In genomic region chr16:67432491-67432890, GRCh38 we compare ENCODE assay signal across 19 cellular contexts. TPM values are rescaled to one million over a fixed set of nuclear protein-coding genes. Genes with fewer than 3 reads are reported as not detected.
A peak's percentile ranks its signal among the peaks of the same experiment; 100 is the strongest.
DNase-seq lines count a peak whose midpoint lies in the region; ATAC-seq and TF ChIP-seq lines count a peak whose summit lies in the region.
"Had no signal": no experiment of that assay in that cellular context is flagged by ENCODE, and none has a peak within 500 bp of the region (broad histone marks: within the 10 kb centered on the region; RNA-seq: fewer than 3 reads in every experiment).

No MANE protein-coding gene starts in this region.

- no peak overlapping the region for H2BK15ac ChIP-seq in mesendoderm (replicated peaks; ENCODE audit: low read depth)

- H3K79me2 ChIP-seq in mesendoderm (ENCODE audit: control insufficient read depth, insufficient read depth, low read length): no peaks in the 10 kb centered on the region

- peaks cover 3% of the 10 kb centered on the region for H3K4me1 Mint-ChIP-seq in activated naive CD4-positive, alpha-beta T cell treated with anti-CD3 and anti-CD28 coated beads, Interleukin-2, amount 50 U/mL, for 24 hours
- peaks cover 5 to 16% (median 7%) of the 10 kb centered on the region in 3 donors for H3K4me1 Mint-ChIP-seq in T-cell

- H3K56ac ChIP-seq in mesendoderm (ENCODE audit: low read length): peak overlapping the region; percentile 65

- no peaks in the 10 kb centered on the region for H3K9me3 ChIP-seq in thyroid gland
- H3K9me3 ChIP-seq in HAP-1: no peaks in the 10 kb centered on the region
- H3K9me3 ChIP-seq: MG63, SJCRH30 had no signal

- no peak overlapping the region for H2BK120ac ChIP-seq in mesendoderm (ENCODE audit: low read depth, low read length)

- H3K4me3 ChIP-seq in mesendoderm (ENCODE audit: low read length) (no peak overlapping the region), thyroid gland (replicated peaks in 1 of 3) (no peak overlapping the region), HAP-1 (no peak overlapping the region)
- H3K4me3 ChIP-seq: MG63 had no signal

- TF ChIP-seq CTCF in thyroid gland (IDR thresholded peaks at IDR 0.05): no peak

- no peak overlapping the region for H3K4me2 ChIP-seq in mesendoderm (ENCODE audit: low read length)

- POLR2A ChIA-PET in T-cell (lab: Charles Lee): interaction anchor here in 1 of 2 donors (0.7 kb wide), 1 partner anchor 287 kb away, joined by 7 read pairs; no protein-coding TSS in a partner anchor

- peak overlapping the region; percentile 5 for H3K4ac ChIP-seq in mesendoderm (ENCODE audit: low read depth, low read length)

- H2BK5ac ChIP-seq in mesendoderm (ENCODE audit: low read length): no peak overlapping the region

- H3K79me1 ChIP-seq in mesendoderm (ENCODE audit: low read length): no peaks in the 10 kb centered on the region

- no peak overlapping the region for H2AK5ac ChIP-seq in mesendoderm (ENCODE audit: low read length)

- in situ Hi-C loops in HAP-1 (cut with MboI; ENCODE audit: low sequenced_read_pairs): no loop called here

- no peaks in the 10 kb centered on the region for H3K36me3 Mint-ChIP-seq in activated naive CD4-positive, alpha-beta T cell treated with anti-CD3 and anti-CD28 coated beads, Interleukin-2, amount 50 U/mL, for 24 hours
- no peaks in the 10 kb centered on the region for H3K36me3 Mint-ChIP-seq in T-cell

- intact Hi-C loops in thyroid gland (cut with DNase I): no loop called here

- no peak for ATAC-seq in T-cell (replicated peaks in 1 of 4)

- H3K27ac ChIP-seq in mesendoderm (ENCODE audit: low read depth, low read length) (no peak overlapping the region), thyroid gland (peak overlapping the region; percentile 87 to 91 (median 90))
- H3K27ac ChIP-seq: SJCRH30 had no signal

- no peak for DNase-seq in activated naive CD4-positive, alpha-beta T cell treated with Interleukin-2 at 50 U/mL for 16 hours
- DNase-seq in T-cell (no peak), mesendoderm (no peak), thyroid gland (no peak), HAP-1 (ENCODE audit: low spot score in 2 of 2) (no peak), NCI-H526 treated with DMSO at 0.1 percent for 48 hours (lab: John Stamatoyannopoulos, UW) (no peak), AG08395 (ENCODE audit: low spot score) (no peak)
- DNase-seq: ACHN; activated naive CD4-positive, alpha-beta T cell treated with anti-CD3 and anti-CD28 coated beads, Interleukin-2, amount 50 U/mL, for 16 hours; central memory CD4-positive, alpha-beta T cell; DMS 273 treated with DMSO at 0.1 percent for 48 hours; MG63; NCI-H2107 had no signal

- no peaks in the 10 kb centered on the region for H3K9me3 Mint-ChIP-seq in activated naive CD4-positive, alpha-beta T cell treated with anti-CD3 and anti-CD28 coated beads, Interleukin-2, amount 50 U/mL, for 24 hours
- no peaks in the 10 kb centered on the region for H3K9me3 Mint-ChIP-seq in T-cell

- H3K9ac ChIP-seq in mesendoderm (ENCODE audit: low read length): peak overlapping the region; percentile 8

- H4K8ac ChIP-seq in mesendoderm (ENCODE audit: low read depth, low read length): no peak overlapping the region

- no peak overlapping the region for H4K5ac ChIP-seq in mesendoderm (ENCODE audit: low read length)

- no peak overlapping the region for H3K23ac ChIP-seq in mesendoderm (ENCODE audit: low read length)

- CTCF ChIA-PET in T-cell (lab: Charles Lee): interaction anchor here in 1 of 2 donors (0.7 kb wide), 1 partner anchor 656 kb away, joined by 3 read pairs; no protein-coding TSS in a partner anchor

- TF ChIP-seq POLR2A in thyroid gland (IDR thresholded peaks at IDR 0.05): no peak

- H3K18ac ChIP-seq in mesendoderm (ENCODE audit: low read length): peak overlapping the region; percentile 32

- no CpG with 5 or more reads among the region's 6 CpGs for WGBS in mesendoderm (ENCODE audit: extremely low coverage, insufficient coverage, low lambda C conversion rate)
- WGBS in thyroid gland, 2 donors: 60% methylated on average over 5 to 6 of the region's 6 CpGs

- H3K27me3 Mint-ChIP-seq in activated naive CD4-positive, alpha-beta T cell treated with anti-CD3 and anti-CD28 coated beads, Interleukin-2, amount 50 U/mL, for 24 hours: peaks cover 18% of the 10 kb centered on the region
- H3K27me3 Mint-ChIP-seq in T-cell: peaks cover 15 to 36% of the 10 kb centered on the region in 2 donors

- H3K4me3 Mint-ChIP-seq in activated naive CD4-positive, alpha-beta T cell treated with anti-CD3 and anti-CD28 coated beads, Interleukin-2, amount 50 U/mL, for 24 hours: peak overlapping the region; percentile 58
- peak overlapping the region in 2 of 3 donors; percentile 28 to 50 for H3K4me3 Mint-ChIP-seq in T-cell

- H3K27me3 ChIP-seq in mesendoderm (ENCODE audit: insufficient read depth, low read length, poor library complexity) (peaks cover 4% of the 10 kb centered on the region), thyroid gland (no peaks in the 10 kb centered on the region), HAP-1 (ENCODE audit: low read depth) (no peaks in the 10 kb centered on the region)
- H3K27me3 ChIP-seq: MG63, SJCRH30 had no signal

- peaks cover 9% of the 10 kb centered on the region for H3K4me1 ChIP-seq in mesendoderm (ENCODE audit: control insufficient read depth, low read depth, low read length)
- H3K4me1 ChIP-seq in thyroid gland: peaks cover 56 to 86% of the 10 kb centered on the region in 2 donors
- H3K4me1 ChIP-seq in HAP-1: peaks cover 20% of the 10 kb centered on the region

- H3K27ac Mint-ChIP-seq in activated naive CD4-positive, alpha-beta T cell treated with anti-CD3 and anti-CD28 coated beads, Interleukin-2, amount 50 U/mL, for 24 hours: no peak overlapping the region
- H3K27ac Mint-ChIP-seq in T-cell: no peak overlapping the region

- H3K36me3 ChIP-seq in mesendoderm (ENCODE audit: control insufficient read depth, insufficient read depth, low read length): no peaks in the 10 kb centered on the region
- H3K36me3 ChIP-seq in thyroid gland: peaks cover 2 to 6% of the 10 kb centered on the region in 2 donors
- peaks cover 4% of the 10 kb centered on the region; the same call in 1 of the 2 replicates for H3K36me3 ChIP-seq in HAP-1 (replicated peaks)
- H3K36me3 ChIP-seq: MG63, SJCRH30 had no signal

RNA-seq across cellular contexts. Expression of gene HSD11B2, which starts 1.6 kb away (rescaled TPM):
- total RNA-seq in T-cell: under 1 TPM in 3 of 5 donors, not detected in 2; 0.20 to 0.32 (median 0.29) TPM
- 12.9 TPM for polyA plus RNA-seq in mesendoderm (2013, experiment 1 of 2)
- 13.3 TPM for polyA plus RNA-seq in mesendoderm (2013, experiment 2 of 2)
- 10 to 100 TPM in 2 of 4 donors, 1 to 10 TPM in 2; 4.6 to 11.9 (median 9.0) TPM for total RNA-seq in thyroid gland

RNA-seq across cellular contexts. Expression of gene ZDHHC1, which starts 16.2 kb away (rescaled TPM):
- total RNA-seq in T-cell (under 1 TPM in 4 of 5 donors, not detected in 1; 0.26 to 0.85 (median 0.47) TPM), thyroid gland (10 to 100 TPM; 33.3 to 63.8 (median 50.9) TPM)
- polyA plus RNA-seq in mesendoderm (2013, experiment 1 of 2): 0.72 TPM
- polyA plus RNA-seq in mesendoderm (2013, experiment 2 of 2): 0.94 TPM
- total RNA-seq: SJCRH30 had no signal

RNA-seq across cellular contexts. Expression of gene TPPP3, which starts 39.2 kb away (rescaled TPM):
- total RNA-seq in T-cell (under 1 TPM in 2 of 5 donors, not detected in 3; 0.18 to 0.23 TPM), thyroid gland (1 to 10 TPM in 2 of 4 donors, under 1 TPM in 2; 0.54 to 2.3 (median 1.5) TPM)
- not detected for polyA plus RNA-seq in mesendoderm (2013, experiment 1 of 2)
- not detected for polyA plus RNA-seq in mesendoderm (2013, experiment 2 of 2)
- total RNA-seq: H4 had no signal

RNA-seq across cellular contexts. Expression of gene ATP6V0D1, which starts 48.5 kb away (rescaled TPM):
- total RNA-seq in T-cell (10 to 100 TPM; 41.5 to 49.6 (median 45.8) TPM), thyroid gland (100 to 1,000 TPM; 110 to 238 (median 142) TPM)
- 37.4 TPM for polyA plus RNA-seq in mesendoderm (2013, experiment 1 of 2)
- 38.6 TPM for polyA plus RNA-seq in mesendoderm (2013, experiment 2 of 2)

RNA-seq across cellular contexts. Expression of gene AGRP, which starts 50.9 kb away (rescaled TPM):
- not detected for total RNA-seq in T-cell
- not detected for polyA plus RNA-seq in mesendoderm (2013, experiment 1 of 2)
- not detected for polyA plus RNA-seq in mesendoderm (2013, experiment 2 of 2)
- not detected for total RNA-seq in thyroid gland
- total RNA-seq: frontal cortex, H4, kidney epithelial cell, SJCRH30 had no signal
- polyA plus RNA-seq: neural cell had no signal

Comparison
In these comparisons a context has a peak if more than half of its experiments do, and no peak if none do; other contexts are left out.
1. RNA of gene HSD11B2, which starts 1.6 kb away (total RNA-seq): 4.6 to 11.9 TPM in thyroid gland; 0.20 to 0.32 TPM in T-cell; every median in the first group is over 4 times any median in the second.
2. RNA of gene ZDHHC1, which starts 16.2 kb away (total RNA-seq): 33.3 to 63.8 TPM in thyroid gland; 0.26 to 0.85 TPM in T-cell; every median in the first group is over 10 times any median in the second.